In genomic region chr4:133347409-133347808, GRCh38 we compare ENCODE assay signal across 14 cellular contexts.
DNase-seq lines count a peak whose midpoint lies in the region; ATAC-seq and TF ChIP-seq lines count a peak whose summit lies in the region.
"Had no signal": no experiment of that assay in that cellular context is flagged by ENCODE, and none has a peak within 500 bp of the region (broad histone marks: within the 10 kb centered on the region; RNA-seq: fewer than 3 reads in every experiment).

No MANE protein-coding gene starts in this region.

- H3K27ac ChIP-seq in DND-41 (ENCODE audit: low read length), result no peak overlapping the region
- no peak overlapping the region for H3K27ac ChIP-seq in GM23338 (ENCODE audit: low read depth)
- H3K27ac ChIP-seq in OCI-LY3 (ENCODE audit: low read length), result no peak overlapping the region

- H3K36me3 Mint-ChIP-seq in GM23338 (ENCODE audit: low read depth), result no peaks in the 10 kb centered on the region
- H3K36me3 Mint-ChIP-seq in stimulated activated memory B cell treated with anti-CD40 and anti-IgM and Interleukin-4, amounts not matched to agents 10 μg/mL and 1 μg/mL and 100 μg/mL, for 72 hours, result no peaks in the 10 kb centered on the region
- H3K36me3 Mint-ChIP-seq in activated T-cell treated with anti-CD3 and anti-CD28 coated beads, Interleukin-2, amount 50 U/mL, for 24 hours (ENCODE audit: low read depth), result no peaks in the 10 kb centered on the region

- H3K79me2 ChIP-seq in DND-41 (ENCODE audit: insufficient read depth, low read length) (no peaks in the 10 kb centered on the region), GM23338 (replicated peaks; ENCODE audit: insufficient read depth) (no peaks in the 10 kb centered on the region), OCI-LY3 (ENCODE audit: low read length) (no peaks in the 10 kb centered on the region)

- H3K4me2 ChIP-seq in DND-41 (ENCODE audit: insufficient read depth, low read length), result no peak overlapping the region
- H3K4me2 ChIP-seq in GM23338, result no peak overlapping the region
- H3K4me2 ChIP-seq in OCI-LY3 (ENCODE audit: low read length), result no peak overlapping the region

- no peak overlapping the region for H3K27ac Mint-ChIP-seq in GM23338
- no peak overlapping the region for H3K27ac Mint-ChIP-seq in stimulated activated memory B cell treated with anti-CD40 and anti-IgM and Interleukin-4, amounts not matched to agents 10 μg/mL and 1 μg/mL and 100 μg/mL, for 72 hours
- no peak overlapping the region for H3K27ac Mint-ChIP-seq in activated T-cell treated with anti-CD3 and anti-CD28 coated beads, Interleukin-2, amount 50 U/mL, for 24 hours
- H3K27ac Mint-ChIP-seq: B cell; CD4-positive, alpha-beta T cell had no signal

- H4K20me1 ChIP-seq in DND-41 (ENCODE audit: insufficient read depth, low read length) (no peaks in the 10 kb centered on the region), GM23338 (replicated peaks; ENCODE audit: insufficient read depth) (no peaks in the 10 kb centered on the region), OCI-LY3 (ENCODE audit: insufficient read depth, low read length) (no peaks in the 10 kb centered on the region)

- H3K9me3 Mint-ChIP-seq in GM23338, result no peaks in the 10 kb centered on the region
- peaks cover 3% of the 10 kb centered on the region for H3K9me3 Mint-ChIP-seq in stimulated activated memory B cell treated with anti-CD40 and anti-IgM and Interleukin-4, amounts not matched to agents 10 μg/mL and 1 μg/mL and 100 μg/mL, for 72 hours
- peaks cover 14% of the 10 kb centered on the region for H3K9me3 Mint-ChIP-seq in activated T-cell treated with anti-CD3 and anti-CD28 coated beads, Interleukin-2, amount 50 U/mL, for 24 hours

- no peak overlapping the region for H3K4me3 Mint-ChIP-seq in GM23338
- no peak overlapping the region for H3K4me3 Mint-ChIP-seq in stimulated activated memory B cell treated with anti-CD40 and anti-IgM and Interleukin-4, amounts not matched to agents 10 μg/mL and 1 μg/mL and 100 μg/mL, for 72 hours
- no peak overlapping the region for H3K4me3 Mint-ChIP-seq in activated T-cell treated with anti-CD3 and anti-CD28 coated beads, Interleukin-2, amount 50 U/mL, for 24 hours
- H3K4me3 Mint-ChIP-seq: B cell; CD4-positive, alpha-beta T cell had no signal

- H3K4me3 ChIP-seq in DND-41 (ENCODE audit: low read depth in 1 of 2, low read length in 2 of 2) (no peak overlapping the region), GM23338 (no peak overlapping the region), OCI-LY3 (ENCODE audit: low read length) (no peak overlapping the region)

- no peaks in the 10 kb centered on the region for H3F3A ChIP-seq in GM23338 (replicated peaks; ENCODE audit: low read depth)

- no peaks in the 10 kb centered on the region; the same call in 2 of the 3 replicates for H3K4me1 Mint-ChIP-seq in GM23338
- H3K4me1 Mint-ChIP-seq in stimulated activated memory B cell treated with anti-CD40 and anti-IgM and Interleukin-4, amounts not matched to agents 10 μg/mL and 1 μg/mL and 100 μg/mL, for 72 hours, result no peaks in the 10 kb centered on the region
- no peaks in the 10 kb centered on the region for H3K4me1 Mint-ChIP-seq in activated T-cell treated with anti-CD3 and anti-CD28 coated beads, Interleukin-2, amount 50 U/mL, for 24 hours (ENCODE audit: low read depth)
- H3K4me1 Mint-ChIP-seq: B cell had no signal

- DNase-seq in DND-41 (no peak), GM23338 (ENCODE audit: low spot score) (no peak), astrocyte of the hippocampus (ENCODE audit: low read depth, low spot score) (peak; percentile 1), SW480 (ENCODE audit: low spot score) (no peak)
- no peak for DNase-seq in activated T-cell treated with anti-CD3 and anti-CD28 coated beads, Interleukin-2, amount 50 U/mL, for 24 hours
- DNase-seq: C1 segment of cervical spinal cord; CD4-positive, alpha-beta T cell; DMS79; GDM1 had no signal

- ATAC-seq in DND-41 (ENCODE audit: insufficient read depth, low read depth) (0 out of 3 replicates have a peak, but pooled peaks have one; percentile 42), GM23338 (no peak), HG03108 (IDR thresholded peaks at IDR 0.05; ENCODE audit: unreplicated experiment) (no peak)
- ATAC-seq in stimulated activated memory B cell treated with anti-CD40 and anti-IgM and Interleukin-4, amounts not matched to agents 10 μg/mL and 1 μg/mL and 100 μg/mL, for 72 hours, result no peak
- ATAC-seq: HCT116 had no signal

- no peaks in the 10 kb centered on the region for H3K9me2 ChIP-seq in GM23338 (ENCODE audit: insufficient read depth)

- H3K27me3 ChIP-seq in DND-41 (ENCODE audit: insufficient read depth, low read length, poor library complexity) (no peaks in the 10 kb centered on the region), GM23338 (ENCODE audit: insufficient read depth) (no peaks in the 10 kb centered on the region), OCI-LY3 (ENCODE audit: low read depth, low read length) (no peaks in the 10 kb centered on the region)

- peaks cover 4% of the 10 kb centered on the region for H3K9me3 ChIP-seq in DND-41 (ENCODE audit: insufficient read depth, low read length, severe bottlenecking)
- H3K9me3 ChIP-seq in OCI-LY3 (ENCODE audit: insufficient read depth, low read length), result no peaks in the 10 kb centered on the region

- H3K4me1 ChIP-seq in DND-41 (ENCODE audit: insufficient read depth, low read length), result peaks cover 13% of the 10 kb centered on the region
- H3K4me1 ChIP-seq in GM23338 (ENCODE audit: insufficient read depth), result no peaks in the 10 kb centered on the region
- H3K4me1 ChIP-seq in OCI-LY3 (ENCODE audit: low read length), result no peaks in the 10 kb centered on the region

- H3K27me3 Mint-ChIP-seq in GM23338 (ENCODE audit: insufficient read depth, low read depth, poor library complexity), result no peaks in the 10 kb centered on the region
- H3K27me3 Mint-ChIP-seq in stimulated activated memory B cell treated with anti-CD40 and anti-IgM and Interleukin-4, amounts not matched to agents 10 μg/mL and 1 μg/mL and 100 μg/mL, for 72 hours, result no peaks in the 10 kb centered on the region
- H3K27me3 Mint-ChIP-seq in activated T-cell treated with anti-CD3 and anti-CD28 coated beads, Interleukin-2, amount 50 U/mL, for 24 hours, result no peaks in the 10 kb centered on the region
- H3K27me3 Mint-ChIP-seq: B cell; CD4-positive, alpha-beta T cell had no signal

- no peaks in the 10 kb centered on the region for H3K36me3 ChIP-seq in DND-41 (ENCODE audit: insufficient read depth, low read length)
- no peaks in the 10 kb centered on the region for H3K36me3 ChIP-seq in GM23338 (ENCODE audit: insufficient read depth)
- no peaks in the 10 kb centered on the region for H3K36me3 ChIP-seq in OCI-LY3 (replicated peaks; ENCODE audit: low read depth, low read length)

- H3K9ac ChIP-seq in DND-41 (ENCODE audit: low read depth, low read length) (no peak overlapping the region), OCI-LY3 (ENCODE audit: low read length) (no peak overlapping the region)

- no peak for TF ChIP-seq CTCF in DND-41 (IDR thresholded peaks at IDR 0.05; ENCODE audit: borderline replicate concordance, extremely low read depth, low read length, poor library complexity, severe bottlenecking)
- TF ChIP-seq CTCF in GM23338 (conservative IDR thresholded peaks at IDR 0.05; ENCODE audit: low read depth in 2 of 2), result no peak
- TF ChIP-seq CTCF in OCI-LY3 (IDR thresholded peaks at IDR 0.05; ENCODE audit: low read depth, low read length), result no peak

- peak overlapping the region; percentile 55; the same call in 1 of the 2 replicates for H2AFZ ChIP-seq in DND-41 (ENCODE audit: low read depth, low read length)
- H2AFZ ChIP-seq in GM23338, result 0 out of 2 replicates have a peak overlapping the region, but pooled peaks have one; percentile 19
- peak overlapping the region; percentile 31; the same call in 1 of the 2 replicates for H2AFZ ChIP-seq in OCI-LY3 (ENCODE audit: low read depth, low read length)

TF ChIP-seq in GM23338, 12 proteins besides CTCF, POLR2A, EP300 and RAD21 (continues in another document):
- TF ChIP-seq ETS1 (IDR thresholded peaks at IDR 0.05), result no peak
